1 cellular context compared by ENCODE assay signal in genomic region chr22:35604671-35605457, GRCh38.
TF ChIP-seq lines count a peak whose summit lies in the region.

No MANE protein-coding gene starts in this region.

TF ChIP-seq in HCT116, 20 proteins besides CTCF, POLR2A, EP300 and RAD21 (continued from another document):
- no peak for TF ChIP-seq REST (IDR thresholded peaks at IDR 0.05; ENCODE audit: low read depth)
- no peak for TF ChIP-seq EGR1 (IDR thresholded peaks at IDR 0.05; ENCODE audit: low read depth)
- TF ChIP-seq CBX3 (IDR thresholded peaks at IDR 0.05; ENCODE audit: low read depth) = no peak
- no peak for TF ChIP-seq MAX (IDR thresholded peaks at IDR 0.05)
- no peak for TF ChIP-seq ZNF274 (IDR thresholded peaks at IDR 0.05; ENCODE audit: low read depth, low read length)
- TF ChIP-seq EZH2 (IDR thresholded peaks at IDR 0.05) = no peak
- no peak for TF ChIP-seq JUND (IDR thresholded peaks at IDR 0.05)
- TF ChIP-seq EZH2phosphoT487 (IDR thresholded peaks at IDR 0.05; ENCODE audit: borderline replicate concordance) = no peak
- no peak for TF ChIP-seq YY1 (IDR thresholded peaks at IDR 0.05; ENCODE audit: extremely low read depth, insufficient replicate concordance, low read depth, low read length)
- no peak for TF ChIP-seq ZBTB33 (IDR thresholded peaks at IDR 0.05; ENCODE audit: extremely low read depth, insufficient replicate concordance, low read length)
- TF ChIP-seq SP1 (IDR thresholded peaks at IDR 0.05; ENCODE audit: low read depth) = no peak
- TF ChIP-seq FOSL1 (IDR thresholded peaks at IDR 0.05; ENCODE audit: low read depth) = no peak
- no peak for TF ChIP-seq ZFX (IDR thresholded peaks at IDR 0.05)
- no peak for TF ChIP-seq TCF7L2 (IDR thresholded peaks at IDR 0.05; ENCODE audit: borderline replicate concordance, extremely low read depth, insufficient read depth, insufficient read length)
- TF ChIP-seq SRF (IDR thresholded peaks at IDR 0.05; ENCODE audit: low read depth) = no peak
- TF ChIP-seq ELF1 (IDR thresholded peaks at IDR 0.05; ENCODE audit: borderline replicate concordance, low read depth) = no peak
- no peak for TF ChIP-seq CEBPB (IDR thresholded peaks at IDR 0.05; ENCODE audit: low read depth)
